Comparison of ENCODE assay signal across 9 cellular contexts in genomic region chr3:31917303-31917903, GRCh38.
A peak's percentile ranks its signal among the peaks of the same experiment; 100 is the strongest.
DNase-seq lines count a peak whose midpoint lies in the region; ATAC-seq and TF ChIP-seq lines count a peak whose summit lies in the region.
"Had no signal": no experiment of that assay in that cellular context is flagged by ENCODE, and none has a peak within 500 bp of the region (broad histone marks: within the 10 kb centered on the region; RNA-seq: fewer than 3 reads in every experiment).

No MANE protein-coding gene starts in this region.

- intact Hi-C loops in head of caudate nucleus (cut with DNase I) = no loop called here

- TF ChIP-seq CTCF in SU-DHL-6 (IDR thresholded peaks at IDR 0.05; ENCODE audit: insufficient read depth, low read length, poor library complexity, severe bottlenecking) (no peak), osteoblast (IDR thresholded peaks at IDR 0.05; ENCODE audit: extremely low read depth, low read depth, low read length) (no peak)

- H4K20me1 ChIP-seq in SU-DHL-6 (ENCODE audit: low read depth, low read length) (no peaks in the 10 kb centered on the region), osteoblast (ENCODE audit: insufficient read depth, low read length) (no peaks in the 10 kb centered on the region)

- peak overlapping the region; percentile 87 for H3K4me2 ChIP-seq in SU-DHL-6 (ENCODE audit: low read depth, low read length, poor library complexity, severe bottlenecking)
- H3K4me2 ChIP-seq in osteoblast (ENCODE audit: insufficient read depth, low read length) = peak overlapping the region; percentile 66

- no peaks in the 10 kb centered on the region for H3K9me2 ChIP-seq in SU-DHL-6 (replicated peaks; ENCODE audit: insufficient read depth, low read length)

- H3K9me3 ChIP-seq in SU-DHL-6 (ENCODE audit: insufficient read depth, low read length) (no peaks in the 10 kb centered on the region), osteoblast (ENCODE audit: low read depth, low read length) (peaks cover 2% of the 10 kb centered on the region)

- H3K4me3 ChIP-seq in SU-DHL-6 (ENCODE audit: insufficient read depth, low read length, poor library complexity, severe bottlenecking) = peak overlapping the region; percentile 48
- peak overlapping the region; percentile 35 for H3K4me3 ChIP-seq in osteoblast (ENCODE audit: insufficient read depth, low read length)
- H3K4me3 ChIP-seq: K562 had no signal

- H3K27me3 ChIP-seq in SU-DHL-6 (ENCODE audit: low read length) = no peaks in the 10 kb centered on the region
- no peaks in the 10 kb centered on the region for H3K27me3 ChIP-seq in osteoblast (ENCODE audit: insufficient read depth, low read length)

- no peak for DNase-seq in osteoblast (ENCODE audit: insufficient read length, low spot score, missing footprints)
- DNase-seq in GDM1 (lab: John Stamatoyannopoulos, UW) = no peak
- no peak for DNase-seq in HT-29 (ENCODE audit: low spot score)
- DNase-seq in head of caudate nucleus = no peak
- DNase-seq in DMS153 treated with DMSO at 0.1 percent for 48 hours (lab: John Stamatoyannopoulos, UW; ENCODE audit: unreplicated experiment) = no peak

- H3K79me2 ChIP-seq in SU-DHL-6 (ENCODE audit: insufficient read depth, low read length) (peaks cover 96% of the 10 kb centered on the region), osteoblast (ENCODE audit: insufficient read depth, low read length) (no peaks in the 10 kb centered on the region)

- H3K27ac ChIP-seq in SU-DHL-6 (ENCODE audit: low read depth, low read length) = peak overlapping the region; percentile 96
- no peak overlapping the region for H3K27ac ChIP-seq in osteoblast (ENCODE audit: low read depth, low read length)

- H3K4me1 ChIP-seq in osteoblast (ENCODE audit: insufficient read depth, low read length) = peaks cover 4% of the 10 kb centered on the region

- ATAC-seq in GM19025 (IDR thresholded peaks at IDR 0.05; ENCODE audit: low read depth, unreplicated experiment) = peak; percentile 65
- peak; percentile 96 for ATAC-seq in HG02798 (IDR thresholded peaks at IDR 0.05; ENCODE audit: poor library complexity, unreplicated experiment)
- ATAC-seq: K562 had no signal

- H2AFZ ChIP-seq in SU-DHL-6 (ENCODE audit: low read depth, low read length, severe bottlenecking) (no peak overlapping the region), osteoblast (ENCODE audit: low read length) (peak overlapping the region; percentile 73)

- H3F3A ChIP-seq in SU-DHL-6 (ENCODE audit: insufficient read depth) = peaks cover 37% of the 10 kb centered on the region

- peak overlapping the region; percentile 50 for H3K9ac ChIP-seq in SU-DHL-6 (ENCODE audit: low read length)

- 0 out of 2 replicates have a peak, but pooled peaks cover 5% of the 10 kb centered on the region for H3K36me3 ChIP-seq in SU-DHL-6 (ENCODE audit: low read length)
- H3K36me3 ChIP-seq in osteoblast (ENCODE audit: insufficient read depth, low read length) = no peaks in the 10 kb centered on the region
